Comparison of ENCODE assay signal across 1 cellular context in the genomic region with DNA sequence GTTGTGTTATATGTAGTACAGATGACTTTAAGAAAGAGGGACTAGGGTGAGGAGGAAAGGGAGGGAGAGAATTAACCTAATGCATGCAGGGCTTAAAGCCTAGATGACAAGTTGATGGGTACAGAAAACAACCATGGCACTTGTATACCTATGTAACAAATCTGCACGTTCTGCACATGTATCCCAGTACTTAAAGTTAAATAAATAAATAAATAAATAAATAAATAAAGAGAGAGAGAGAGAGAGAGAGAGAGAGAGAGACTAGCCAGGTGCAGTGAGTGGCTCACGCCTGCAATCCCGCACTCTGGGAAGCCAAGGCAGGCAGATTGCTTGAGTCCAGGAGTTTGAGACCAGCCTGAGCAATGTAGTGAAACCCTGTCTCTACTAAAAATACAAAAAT.
TF ChIP-seq lines count a peak whose summit lies in the region.

No MANE protein-coding gene starts in this region.

TF ChIP-seq in HEK293, 187 proteins besides CTCF, POLR2A, EP300 and RAD21 (continued from another document):
- TF ChIP-seq, protein P1, sequence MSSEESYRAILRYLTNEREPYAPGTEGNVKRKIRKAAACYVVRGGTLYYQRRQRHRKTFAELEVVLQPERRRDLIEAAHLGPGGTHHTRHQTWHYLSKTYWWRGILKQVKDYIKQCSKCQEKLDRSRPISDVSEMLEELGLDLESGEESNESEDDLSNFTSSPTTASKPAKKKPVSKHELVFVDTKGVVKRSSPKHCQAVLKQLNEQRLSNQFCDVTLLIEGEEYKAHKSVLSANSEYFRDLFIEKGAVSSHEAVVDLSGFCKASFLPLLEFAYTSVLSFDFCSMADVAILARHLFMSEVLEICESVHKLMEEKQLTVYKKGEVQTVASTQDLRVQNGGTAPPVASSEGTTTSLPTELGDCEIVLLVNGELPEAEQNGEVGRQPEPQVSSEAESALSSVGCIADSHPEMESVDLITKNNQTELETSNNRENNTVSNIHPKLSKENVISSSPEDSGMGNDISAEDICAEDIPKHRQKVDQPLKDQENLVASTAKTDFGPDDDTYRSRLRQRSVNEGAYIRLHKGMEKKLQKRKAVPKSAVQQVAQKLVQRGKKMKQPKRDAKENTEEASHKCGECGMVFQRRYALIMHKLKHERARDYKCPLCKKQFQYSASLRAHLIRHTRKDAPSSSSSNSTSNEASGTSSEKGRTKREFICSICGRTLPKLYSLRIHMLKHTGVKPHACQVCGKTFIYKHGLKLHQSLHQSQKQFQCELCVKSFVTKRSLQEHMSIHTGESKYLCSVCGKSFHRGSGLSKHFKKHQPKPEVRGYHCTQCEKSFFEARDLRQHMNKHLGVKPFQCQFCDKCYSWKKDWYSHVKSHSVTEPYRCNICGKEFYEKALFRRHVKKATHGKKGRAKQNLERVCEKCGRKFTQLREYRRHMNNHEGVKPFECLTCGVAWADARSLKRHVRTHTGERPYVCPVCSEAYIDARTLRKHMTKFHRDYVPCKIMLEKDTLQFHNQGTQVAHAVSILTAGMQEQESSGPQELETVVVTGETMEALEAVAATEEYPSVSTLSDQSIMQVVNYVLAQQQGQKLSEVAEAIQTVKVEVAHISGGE (tag by site-specific recombination; conservative IDR thresholded peaks at IDR 0.05; ENCODE audit: low read depth) = 0 out of 2 replicates have a peak, but pooled peaks have one; percentile 24
- TF ChIP-seq, protein P2, sequence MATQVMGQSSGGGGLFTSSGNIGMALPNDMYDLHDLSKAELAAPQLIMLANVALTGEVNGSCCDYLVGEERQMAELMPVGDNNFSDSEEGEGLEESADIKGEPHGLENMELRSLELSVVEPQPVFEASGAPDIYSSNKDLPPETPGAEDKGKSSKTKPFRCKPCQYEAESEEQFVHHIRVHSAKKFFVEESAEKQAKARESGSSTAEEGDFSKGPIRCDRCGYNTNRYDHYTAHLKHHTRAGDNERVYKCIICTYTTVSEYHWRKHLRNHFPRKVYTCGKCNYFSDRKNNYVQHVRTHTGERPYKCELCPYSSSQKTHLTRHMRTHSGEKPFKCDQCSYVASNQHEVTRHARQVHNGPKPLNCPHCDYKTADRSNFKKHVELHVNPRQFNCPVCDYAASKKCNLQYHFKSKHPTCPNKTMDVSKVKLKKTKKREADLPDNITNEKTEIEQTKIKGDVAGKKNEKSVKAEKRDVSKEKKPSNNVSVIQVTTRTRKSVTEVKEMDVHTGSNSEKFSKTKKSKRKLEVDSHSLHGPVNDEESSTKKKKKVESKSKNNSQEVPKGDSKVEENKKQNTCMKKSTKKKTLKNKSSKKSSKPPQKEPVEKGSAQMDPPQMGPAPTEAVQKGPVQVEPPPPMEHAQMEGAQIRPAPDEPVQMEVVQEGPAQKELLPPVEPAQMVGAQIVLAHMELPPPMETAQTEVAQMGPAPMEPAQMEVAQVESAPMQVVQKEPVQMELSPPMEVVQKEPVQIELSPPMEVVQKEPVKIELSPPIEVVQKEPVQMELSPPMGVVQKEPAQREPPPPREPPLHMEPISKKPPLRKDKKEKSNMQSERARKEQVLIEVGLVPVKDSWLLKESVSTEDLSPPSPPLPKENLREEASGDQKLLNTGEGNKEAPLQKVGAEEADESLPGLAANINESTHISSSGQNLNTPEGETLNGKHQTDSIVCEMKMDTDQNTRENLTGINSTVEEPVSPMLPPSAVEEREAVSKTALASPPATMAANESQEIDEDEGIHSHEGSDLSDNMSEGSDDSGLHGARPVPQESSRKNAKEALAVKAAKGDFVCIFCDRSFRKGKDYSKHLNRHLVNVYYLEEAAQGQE (tag by site-specific recombination; IDR thresholded peaks at IDR 0.05) = 0 out of 2 replicates have a peak, but pooled peaks have one; percentile 29
- TF ChIP-seq ZNF426 (tag by site-specific recombination; IDR thresholded peaks at IDR 0.05) = peak; percentile 42
- TF ChIP-seq OVOL3 (tag by site-specific recombination; IDR thresholded peaks at IDR 0.05) = no peak
- peak; percentile 21; the same call in 1 of the 2 replicates for TF ChIP-seq ZNF664 (tag by site-specific recombination; IDR thresholded peaks at IDR 0.05)
- peak; percentile 29 for TF ChIP-seq ZNF555 (tag by site-specific recombination; conservative IDR thresholded peaks at IDR 0.05)
- peak; percentile 25; the same call in 1 of the 2 replicates for TF ChIP-seq ZXDB (tag by site-specific recombination; IDR thresholded peaks at IDR 0.05)
- TF ChIP-seq ZNF404 (tag by site-specific recombination; IDR thresholded peaks at IDR 0.05) = no peak
- no peak for TF ChIP-seq ZNF624 (tag by site-specific recombination; IDR thresholded peaks at IDR 0.05)
- TF ChIP-seq ZBTB8A (tag by site-specific recombination; IDR thresholded peaks at IDR 0.05) = peak; percentile 27; the same call in 1 of the 2 replicates
- TF ChIP-seq REPIN1 (tag by site-specific recombination; IDR thresholded peaks at IDR 0.05; ENCODE audit: low read depth) = no peak
- no peak for TF ChIP-seq TRIM28 (IDR thresholded peaks at IDR 0.05; ENCODE audit: borderline replicate concordance, low read length)
- TF ChIP-seq YY2 (tag by site-specific recombination; IDR thresholded peaks at IDR 0.05) = no peak
- TF ChIP-seq ZNF266 (tag by site-specific recombination; IDR thresholded peaks at IDR 0.05; ENCODE audit: low read depth) = no peak
- peak; percentile 71 for TF ChIP-seq ZNF518A (tag by site-specific recombination; conservative IDR thresholded peaks at IDR 0.05; ENCODE audit: low read depth)
- peak; percentile 15 for TF ChIP-seq ZNF654 (tag by site-specific recombination; IDR thresholded peaks at IDR 0.05; ENCODE audit: low read depth)
- peak; percentile 56; the same call in 1 of the 2 replicates for TF ChIP-seq ZNF394 (tag by site-specific recombination; IDR thresholded peaks at IDR 0.05; ENCODE audit: borderline replicate concordance)
- no peak for TF ChIP-seq ZNF561 (tag by site-specific recombination; IDR thresholded peaks at IDR 0.05; ENCODE audit: borderline replicate concordance)
- no peak for TF ChIP-seq GFI1B (tag by site-specific recombination; IDR thresholded peaks at IDR 0.05)
